19 cellular contexts compared by ENCODE assay signal in genomic region chr18:73409242-73409641, GRCh38.
"Had no signal": no experiment of that assay in that cellular context is flagged by ENCODE, and none has a peak within 500 bp of the region (broad histone marks: within the 10 kb centered on the region; RNA-seq: fewer than 3 reads in every experiment).

No MANE protein-coding gene starts in this region.

- H3K4me1 ChIP-seq: lower lobe of right lung, suprapubic skin had no signal

- ATAC-seq: activated T-cell treated with anti-CD3 and anti-CD28 coated beads, Interleukin-2, amount 50 U/mL, for 72 hours; lower lobe of right lung; natural killer cell treated with Interleukin-12 subunit alpha and Interleukin-12 subunit beta and Interleukin-15 and Interleukin-18, amount 100 ng/mL, for 72 hours; right cardiac atrium; stimulated activated naive CD8-positive, alpha-beta T cell treated with anti-CD3 and anti-CD28 coated beads, Interleukin-15, amount 100 ng/mL, for 72 hours had no signal

- DNase-seq: activated CD4-positive, alpha-beta T cell treated with anti-CD3 and anti-CD28 coated beads, Interleukin-2, amount 50 U/mL, for 4 hours; activated gamma-delta T cell; activated T-cell treated with anti-CD3 and anti-CD28 coated beads, Interleukin-2, amount 50 U/mL, for 72 hours; amniotic stem cell; endodermal cell; lower lobe of right lung; posterior cingulate gyrus; right cardiac atrium; SK-N-SH; stimulated activated CD4-positive, alpha-beta T cell treated with anti-CD3 and anti-CD28 coated beads, Interleukin-15, amount 100 ng/mL, for 24 hours; stimulated activated CD4-positive, alpha-beta T cell treated with anti-CD3 and anti-CD28 coated beads, Interleukin-4, amount 100 ng/mL, for 1 hour; stimulated activated naive CD8-positive, alpha-beta T cell treated with anti-CD3 and anti-CD28 coated beads, Interleukin-15, amount 100 ng/mL, for 72 hours; trophoblast cell had no signal

- H3K9me3 ChIP-seq: lower lobe of right lung, neutrophil, SK-N-SH, suprapubic skin had no signal

- H3K9me3 Mint-ChIP-seq: endodermal cell; T-helper 2 cell treated with Interferon-gamma antibody and Interleukin-4, amounts not matched to agents 5 μg/mL and 100 μg/mL, for 36 hours had no signal

- H3K27ac ChIP-seq: lower lobe of right lung, neutrophil, suprapubic skin had no signal

- H3K27ac Mint-ChIP-seq: activated naive CD4-positive, alpha-beta T cell treated with anti-CD3 and anti-CD28 coated beads, Interleukin-2, amount 50 U/mL, for 24 hours; activated T-cell treated with anti-CD3 and anti-CD28 coated beads, Interleukin-2, amount 50 U/mL, for 72 hours; immature natural killer cell; natural killer cell treated with Interleukin-12 subunit alpha and Interleukin-12 subunit beta and Interleukin-15 and Interleukin-18, amount 100 ng/mL, for 72 hours; stimulated activated naive CD8-positive, alpha-beta T cell treated with anti-CD3 and anti-CD28 coated beads, Interleukin-15, amount 100 ng/mL, for 72 hours; T-helper 2 cell treated with Interferon-gamma antibody and Interleukin-4, amounts not matched to agents 5 μg/mL and 100 μg/mL, for 36 hours had no signal

- H3K36me3 ChIP-seq: lower lobe of right lung, neutrophil, suprapubic skin had no signal

- H3K4me3 Mint-ChIP-seq: activated naive CD4-positive, alpha-beta T cell treated with anti-CD3 and anti-CD28 coated beads, Interleukin-2, amount 50 U/mL, for 24 hours; activated T-cell treated with anti-CD3 and anti-CD28 coated beads, Interleukin-2, amount 50 U/mL, for 72 hours; endodermal cell; immature natural killer cell; natural killer cell treated with Interleukin-12 subunit alpha and Interleukin-12 subunit beta and Interleukin-15 and Interleukin-18, amount 100 ng/mL, for 72 hours; stimulated activated naive CD8-positive, alpha-beta T cell treated with anti-CD3 and anti-CD28 coated beads, Interleukin-15, amount 100 ng/mL, for 72 hours; T-helper 2 cell treated with Interferon-gamma antibody and Interleukin-4, amounts not matched to agents 5 μg/mL and 100 μg/mL, for 36 hours had no signal

- H3K36me3 Mint-ChIP-seq: activated naive CD4-positive, alpha-beta T cell treated with anti-CD3 and anti-CD28 coated beads, Interleukin-2, amount 50 U/mL, for 24 hours; natural killer cell treated with Interleukin-12 subunit alpha and Interleukin-12 subunit beta and Interleukin-15 and Interleukin-18, amount 100 ng/mL, for 72 hours had no signal

- H3K4me3 ChIP-seq: lower lobe of right lung, suprapubic skin had no signal

- H3K27me3 Mint-ChIP-seq: activated naive CD4-positive, alpha-beta T cell treated with anti-CD3 and anti-CD28 coated beads, Interleukin-2, amount 50 U/mL, for 24 hours; natural killer cell treated with Interleukin-12 subunit alpha and Interleukin-12 subunit beta and Interleukin-15 and Interleukin-18, amount 100 ng/mL, for 72 hours; stimulated activated naive CD8-positive, alpha-beta T cell treated with anti-CD3 and anti-CD28 coated beads, Interleukin-15, amount 100 ng/mL, for 72 hours had no signal

- H3K4me1 Mint-ChIP-seq: activated naive CD4-positive, alpha-beta T cell treated with anti-CD3 and anti-CD28 coated beads, Interleukin-2, amount 50 U/mL, for 24 hours; stimulated activated naive CD8-positive, alpha-beta T cell treated with anti-CD3 and anti-CD28 coated beads, Interleukin-15, amount 100 ng/mL, for 72 hours had no signal

- H3K27me3 ChIP-seq: neutrophil, suprapubic skin had no signal
